8 cellular contexts compared by ENCODE assay signal in genomic region chr15:44194397-44195150, GRCh38. TPM values are rescaled to one million over a fixed set of nuclear protein-coding genes. Genes with fewer than 3 reads are reported as not detected.
DNase-seq lines count a peak whose midpoint lies in the region; ATAC-seq lines count a peak whose summit lies in the region.

No MANE protein-coding gene starts in this region.

- intact Hi-C loops in left cardiac atrium (cut with DNase I): no loop called here

- no peak overlapping the region for H3K27ac Mint-ChIP-seq in activated naive CD8-positive, alpha-beta T cell treated with anti-CD3 and anti-CD28 coated beads, Interleukin-2, amount 10 ng/mL, durations not matched to agents 7 days and 5 days

- H3K4me1 Mint-ChIP-seq in activated naive CD8-positive, alpha-beta T cell treated with anti-CD3 and anti-CD28 coated beads, Interleukin-2, amount 10 ng/mL, durations not matched to agents 7 days and 5 days: peaks cover 10% of the 10 kb centered on the region

- H3K27ac ChIP-seq in rectal smooth muscle tissue (ENCODE audit: low read depth, low read length): no peak overlapping the region

- no peaks in the 10 kb centered on the region for H3K9me3 Mint-ChIP-seq in activated naive CD8-positive, alpha-beta T cell treated with anti-CD3 and anti-CD28 coated beads, Interleukin-2, amount 10 ng/mL, durations not matched to agents 7 days and 5 days

- POLR2A ChIA-PET in activated naive CD8-positive, alpha-beta T cell treated with anti-CD3 and anti-CD28 coated beads, Interleukin-2, amount 10 ng/mL, durations not matched to agents 7 days and 5 days (lab: Charles Lee): no interaction called here

- peaks cover 72% of the 10 kb centered on the region for H3K27me3 Mint-ChIP-seq in activated naive CD8-positive, alpha-beta T cell treated with anti-CD3 and anti-CD28 coated beads, Interleukin-2, amount 10 ng/mL, durations not matched to agents 7 days and 5 days

- peaks cover 12% of the 10 kb centered on the region for H3K27me3 ChIP-seq in rectal smooth muscle tissue (ENCODE audit: control insufficient read depth, insufficient read depth, low read length)

- H3K4me3 Mint-ChIP-seq in activated naive CD8-positive, alpha-beta T cell treated with anti-CD3 and anti-CD28 coated beads, Interleukin-2, amount 10 ng/mL, durations not matched to agents 7 days and 5 days: peak overlapping the region; percentile 91

- DNase-seq in NCI-H524 (lab: John Stamatoyannopoulos, UW) (peak; percentile 21 to 61), NCI-H524 treated with DMSO at 0.1 percent for 48 hours (lab: John Stamatoyannopoulos, UW) (no peak), SHP77 treated with DMSO at 0.1 percent for 48 hours (lab: John Stamatoyannopoulos, UW) (peak; percentile 22), left cardiac atrium (peak; percentile 35), NCI-H2196 treated with DMSO at 0.1 percent for 48 hours (lab: John Stamatoyannopoulos, UW; ENCODE audit: unreplicated experiment) (no peak)
- DNase-seq in activated naive CD8-positive, alpha-beta T cell treated with anti-CD3 and anti-CD28 coated beads, Interleukin-2, amount 10 ng/mL, durations not matched to agents 7 days and 5 days: peak; percentile 53

- H3K4me1 ChIP-seq in rectal smooth muscle tissue (ENCODE audit: control insufficient read depth, insufficient read depth, low read length): peaks cover 9% of the 10 kb centered on the region

- H3K36me3 Mint-ChIP-seq in activated naive CD8-positive, alpha-beta T cell treated with anti-CD3 and anti-CD28 coated beads, Interleukin-2, amount 10 ng/mL, durations not matched to agents 7 days and 5 days: no peaks in the 10 kb centered on the region

- H3K36me3 ChIP-seq in rectal smooth muscle tissue (ENCODE audit: control insufficient read depth, insufficient read depth, low read length): no peaks in the 10 kb centered on the region

- no peak overlapping the region for H3K9ac ChIP-seq in rectal smooth muscle tissue (ENCODE audit: low read length)

- ATAC-seq in HG03103 (IDR thresholded peaks at IDR 0.05; ENCODE audit: low read depth, unreplicated experiment): peak; percentile 13
- ATAC-seq in activated naive CD8-positive, alpha-beta T cell treated with anti-CD3 and anti-CD28 coated beads, Interleukin-2, amount 10 ng/mL, durations not matched to agents 7 days and 5 days (ENCODE audit: low read depth): peak; percentile 20
- ATAC-seq in left cardiac atrium: peak; percentile 46 to 61

- H3K4me3 ChIP-seq in rectal smooth muscle tissue (ENCODE audit: low read length): peak overlapping the region; percentile 87

RNA-seq across cellular contexts. Expression of gene FRMD5, which starts 0.5 kb away (rescaled TPM):
- under 1 TPM in 1 of 2 experiments, not detected in 1; 0.26 TPM for total RNA-seq in activated naive CD8-positive, alpha-beta T cell treated with anti-CD3 and anti-CD28 coated beads, Interleukin-2, amount 10 ng/mL, durations not matched to agents 7 days and 5 days
- total RNA-seq in left cardiac atrium: 10 to 100 TPM in 1 of 2 donors, 1 to 10 TPM in 1; 9.1 to 25.1 TPM

Comparison
In these comparisons a context has a peak if more than half of its experiments do, and no peak if none do; other contexts are left out.
1. DNase-seq: peak in NCI-H524 (2 of 2), SHP77 treated with DMSO at 0.1 percent for 48 hours (single experiment), activated naive CD8-positive, alpha-beta T cell treated with anti-CD3 and anti-CD28 coated beads, Interleukin-2, amount 10 ng/mL, durations not matched to agents 7 days and 5 days (single experiment) and left cardiac atrium (single experiment); none in NCI-H524 treated with DMSO at 0.1 percent for 48 hours (single experiment) and NCI-H2196 treated with DMSO at 0.1 percent for 48 hours (single experiment).
2. RNA of gene FRMD5, which starts 0.5 kb away (total RNA-seq): 9.1 to 25.1 TPM in left cardiac atrium; 0.26 TPM in activated naive CD8-positive, alpha-beta T cell treated with anti-CD3 and anti-CD28 coated beads, Interleukin-2, amount 10 ng/mL, durations not matched to agents 7 days and 5 days; every median in the first group is over 4 times any median in the second.
3. Peak in every context shown above with its lines, with median percentiles within 50 percentile points of each other: ATAC-seq.